In genomic region chr3:50950591-50950990, GRCh38 we compare ENCODE assay signal across 13 cellular contexts.
A peak's percentile ranks its signal among the peaks of the same experiment; 100 is the strongest.
DNase-seq lines count a peak whose midpoint lies in the region; ATAC-seq and TF ChIP-seq lines count a peak whose summit lies in the region.
"Had no signal": no experiment of that assay in that cellular context is flagged by ENCODE, and none has a peak within 500 bp of the region (broad histone marks: within the 10 kb centered on the region; RNA-seq: fewer than 3 reads in every experiment).

No MANE protein-coding gene starts in this region.

- no peaks in the 10 kb centered on the region for H3K4me1 ChIP-seq in skeletal muscle satellite cell (ENCODE audit: control insufficient read depth, insufficient read depth, low read length)
- no peaks in the 10 kb centered on the region for H3K4me1 ChIP-seq in A673 (ENCODE audit: insufficient read depth, low read length, poor library complexity, severe bottlenecking)
- H3K4me1 ChIP-seq: upper lobe of right lung had no signal

- CTCF ChIA-PET in A673 (lab: Charles Lee): no interaction called here

- no peaks in the 10 kb centered on the region for H3K27me3 Mint-ChIP-seq in activated T-cell treated with anti-CD3 and anti-CD28 coated beads, Interleukin-2, amount 50 U/mL, for 72 hours (ENCODE audit: low read depth)
- peaks cover 6% of the 10 kb centered on the region for H3K27me3 Mint-ChIP-seq in activated naive CD8-positive, alpha-beta T cell treated with anti-CD3 and anti-CD28 coated beads, Interleukin-2, amount 10 ng/mL, durations not matched to agents 7 days and 5 days

- peak overlapping the region; percentile 61 to 91 for H3K4me3 Mint-ChIP-seq in activated T-cell treated with anti-CD3 and anti-CD28 coated beads, Interleukin-2, amount 50 U/mL, for 72 hours
- H3K4me3 Mint-ChIP-seq in activated naive CD8-positive, alpha-beta T cell treated with anti-CD3 and anti-CD28 coated beads, Interleukin-2, amount 10 ng/mL, durations not matched to agents 7 days and 5 days: peak overlapping the region; percentile 84

- H3K4me2 ChIP-seq in skeletal muscle satellite cell (ENCODE audit: low read length): peak overlapping the region; percentile 44

- H3K9me3 ChIP-seq in skeletal muscle satellite cell (replicated peaks; ENCODE audit: low read length) (no peaks in the 10 kb centered on the region), A673 (ENCODE audit: low read depth, low read length, poor library complexity, severe bottlenecking) (no peaks in the 10 kb centered on the region)
- H3K9me3 ChIP-seq: esophagus muscularis mucosa, upper lobe of right lung had no signal

- H3K4me3 ChIP-seq in skeletal muscle satellite cell (ENCODE audit: low read length) (no peak overlapping the region), A673 (ENCODE audit: low read depth, low read length, poor library complexity, severe bottlenecking) (no peak overlapping the region)
- H3K4me3 ChIP-seq: upper lobe of right lung had no signal

- H3K4me1 Mint-ChIP-seq in activated T-cell treated with anti-CD3 and anti-CD28 coated beads, Interleukin-2, amount 50 U/mL, for 72 hours (ENCODE audit: low read depth): peaks cover 14% of the 10 kb centered on the region
- peaks cover 12% of the 10 kb centered on the region for H3K4me1 Mint-ChIP-seq in activated naive CD8-positive, alpha-beta T cell treated with anti-CD3 and anti-CD28 coated beads, Interleukin-2, amount 10 ng/mL, durations not matched to agents 7 days and 5 days

- no TSS peak for BruUV-seq in A673 (replicated peaks; lab: Mats Ljungman, UMichigan)

- POLR2A ChIA-PET in activated naive CD8-positive, alpha-beta T cell treated with anti-CD3 and anti-CD28 coated beads, Interleukin-2, amount 10 ng/mL, durations not matched to agents 7 days and 5 days (lab: Charles Lee): no interaction called here
- POLR2A ChIA-PET in A673 (lab: Charles Lee; ENCODE audit: low non-redundant PET): no interaction called here

- no peak for ATAC-seq in activated T-cell treated with anti-CD3 and anti-CD28 coated beads, Interleukin-2, amount 50 U/mL, for 72 hours (replicated peaks in 1 of 2)
- peak; percentile 40 for ATAC-seq in HG02798 (IDR thresholded peaks at IDR 0.05; ENCODE audit: poor library complexity, unreplicated experiment)
- ATAC-seq in activated naive CD8-positive, alpha-beta T cell treated with anti-CD3 and anti-CD28 coated beads, Interleukin-2, amount 10 ng/mL, durations not matched to agents 7 days and 5 days (ENCODE audit: low read depth): no peak
- ATAC-seq: sciatic nerve, upper lobe of right lung had no signal

- intact Hi-C loops in A673 (cut with micrococcal nuclease; ENCODE audit: unreplicated experiment): no loop called here

- no peaks in the 10 kb centered on the region for H3K36me3 ChIP-seq in skeletal muscle satellite cell (ENCODE audit: insufficient read depth, low read length)
- H3K36me3 ChIP-seq in A673 (ENCODE audit: insufficient read depth, low read length, poor library complexity, severe bottlenecking): no peaks in the 10 kb centered on the region
- H3K36me3 ChIP-seq: esophagus muscularis mucosa, upper lobe of right lung had no signal

- H3K36me3 Mint-ChIP-seq in activated T-cell treated with anti-CD3 and anti-CD28 coated beads, Interleukin-2, amount 50 U/mL, for 72 hours (ENCODE audit: insufficient read depth in 2 of 2): no peaks in the 10 kb centered on the region
- peaks cover 1% of the 10 kb centered on the region for H3K36me3 Mint-ChIP-seq in activated naive CD8-positive, alpha-beta T cell treated with anti-CD3 and anti-CD28 coated beads, Interleukin-2, amount 10 ng/mL, durations not matched to agents 7 days and 5 days

- H3K9me3 Mint-ChIP-seq in activated T-cell treated with anti-CD3 and anti-CD28 coated beads, Interleukin-2, amount 50 U/mL, for 72 hours: no peaks in the 10 kb centered on the region
- peaks cover 1% of the 10 kb centered on the region for H3K9me3 Mint-ChIP-seq in activated naive CD8-positive, alpha-beta T cell treated with anti-CD3 and anti-CD28 coated beads, Interleukin-2, amount 10 ng/mL, durations not matched to agents 7 days and 5 days

- TF ChIP-seq CTCF in A673 (conservative IDR thresholded peaks at IDR 0.05; ENCODE audit: low read depth, low read length): no peak

- H3K9ac ChIP-seq in skeletal muscle satellite cell (ENCODE audit: low read depth, low read length): no peak overlapping the region

- no peak for DNase-seq in activated T-cell treated with anti-CD3 and anti-CD28 coated beads, Interleukin-2, amount 50 U/mL, for 72 hours
- DNase-seq in activated T-cell treated with anti-CD3 and anti-CD28 coated beads, Interleukin-2, amount 50 U/mL, for 48 hours: no peak
- DNase-seq in activated naive CD8-positive, alpha-beta T cell treated with anti-CD3 and anti-CD28 coated beads, Interleukin-2, amount 10 ng/mL, durations not matched to agents 7 days and 5 days: peak; percentile 28
- no peak for DNase-seq in medulla oblongata (ENCODE audit: extremely low spot score)
- DNase-seq in NCI-H510A (lab: John Stamatoyannopoulos, UW): no peak
- DNase-seq in A673 (ENCODE audit: low spot score): no peak
- DNase-seq: central memory CD4-positive, alpha-beta T cell; NCI-H2107; upper lobe of right lung had no signal

- H3K27me3 ChIP-seq in skeletal muscle satellite cell (ENCODE audit: control insufficient read depth, insufficient read depth, low read length) (no peaks in the 10 kb centered on the region), A673 (replicated peaks; ENCODE audit: insufficient read depth, low read depth, low read length, poor library complexity) (no peaks in the 10 kb centered on the region)
- H3K27me3 ChIP-seq: esophagus muscularis mucosa, upper lobe of right lung had no signal

- peak overlapping the region; percentile 92 for H3K27ac Mint-ChIP-seq in activated T-cell treated with anti-CD3 and anti-CD28 coated beads, Interleukin-2, amount 50 U/mL, for 72 hours
- peak overlapping the region; percentile 68 for H3K27ac Mint-ChIP-seq in activated naive CD8-positive, alpha-beta T cell treated with anti-CD3 and anti-CD28 coated beads, Interleukin-2, amount 10 ng/mL, durations not matched to agents 7 days and 5 days

- no peak overlapping the region for H3K27ac ChIP-seq in A673 (ENCODE audit: low read depth, low read length, poor library complexity, severe bottlenecking)
- H3K27ac ChIP-seq: esophagus muscularis mucosa, upper lobe of right lung had no signal
